16 cellular contexts compared by ENCODE assay signal in the genomic region with DNA sequence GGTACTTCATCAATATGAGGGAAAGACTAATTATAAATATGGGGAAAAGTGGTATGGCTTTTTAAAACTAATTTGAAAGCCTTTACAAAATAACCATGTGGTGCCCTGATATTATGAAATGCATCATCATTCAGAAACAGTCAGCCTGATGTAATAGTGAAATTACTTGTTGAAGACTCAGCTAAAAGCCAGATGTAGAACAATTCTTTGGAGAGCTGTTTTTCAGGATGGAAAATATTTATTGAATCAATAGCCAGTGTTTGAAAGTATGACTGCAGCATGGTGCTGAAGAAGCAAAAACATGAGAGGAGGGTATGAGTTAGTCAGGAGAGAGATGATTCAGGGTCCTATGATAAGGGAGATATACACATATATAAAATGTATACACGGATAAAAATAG.
"Had no signal": no experiment of that assay in that cellular context is flagged by ENCODE, and none has a peak within 500 bp of the region (broad histone marks: within the 10 kb centered on the region; RNA-seq: fewer than 3 reads in every experiment).

No MANE protein-coding gene starts in this region.

- H3K4me3 ChIP-seq: right lobe of liver, smooth muscle cell, vagina had no signal

- DNase-seq: activated CD4-positive, alpha-beta T cell treated with anti-CD3 and anti-CD28 coated beads, Interleukin-2, amount 10 ng/mL, durations not matched to agents 7 days and 5 days; activated effector memory CD4-positive, alpha-beta T cell treated with anti-CD3 and anti-CD28 coated beads, Interleukin-2, amount 50 U/mL, for 16 hours; activated naive CD4-positive, alpha-beta T cell treated with anti-CD3 and anti-CD28 coated beads, Interleukin-2, amount 50 U/mL, for 16 hours; activated T-cell treated with anti-CD3 and anti-CD28 coated beads, Interleukin-2, amount 50 U/mL, for 72 hours; caudate nucleus; endodermal cell; erythroblast; glutamatergic neuron; hippocampal formation; right lobe of liver; stimulated activated CD4-positive, alpha-beta T cell treated with anti-CD3 and anti-CD28 coated beads, Interleukin-4, amount 100 ng/mL, for 1 hour; stimulated activated naive CD8-positive, alpha-beta T cell treated with anti-CD3 and anti-CD28 coated beads, Interleukin-15, amount 100 ng/mL, for 72 hours; T-cell; T-helper 9 cell had no signal
